ENCODE assay signal across 2 cellular contexts in the genomic region with DNA sequence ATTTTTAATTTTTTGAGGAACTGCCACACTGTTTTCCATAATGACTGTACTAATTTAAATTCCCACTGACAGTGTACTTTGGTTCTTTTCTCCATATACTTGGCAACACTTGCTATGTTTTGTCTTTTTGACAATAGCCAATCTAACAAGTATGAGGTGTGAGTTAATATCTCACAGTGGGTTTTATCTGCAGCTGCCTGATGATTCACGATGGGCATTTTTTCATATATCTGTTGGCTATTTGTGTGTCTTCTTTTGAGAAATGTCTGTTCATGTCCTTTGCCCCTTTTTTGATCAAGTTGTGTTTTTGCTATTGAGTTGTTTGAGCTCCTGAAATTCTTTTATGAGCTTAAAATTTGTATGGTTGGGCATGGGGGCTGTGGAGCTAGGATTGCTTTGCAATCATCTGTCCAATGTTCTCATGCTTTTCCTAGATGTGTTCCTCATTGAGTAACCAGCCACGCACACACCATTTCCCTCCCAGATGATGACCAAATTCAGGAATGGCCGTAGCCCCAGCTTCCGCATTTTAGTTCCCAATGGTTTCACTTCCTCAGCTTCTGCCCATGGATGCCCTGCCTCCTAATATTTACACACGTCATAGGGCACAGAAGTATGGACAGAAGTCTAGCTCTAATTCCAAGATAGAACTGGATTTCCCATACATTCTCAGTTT.
TF ChIP-seq lines count a peak whose summit lies in the region.

No MANE protein-coding gene starts in this region.

TF ChIP-seq in HepG2, 621 proteins besides CTCF, POLR2A, EP300 and RAD21 (continued from another document):
- 0 out of 2 replicates have a peak, but pooled peaks have one; percentile 18 for TF ChIP-seq CREB1 (IDR thresholded peaks at IDR 0.05)
- TF ChIP-seq CREB1 (CRISPR knock-in tag; IDR thresholded peaks at IDR 0.05) = no peak
- TF ChIP-seq ZNF713 (CRISPR knock-in tag; IDR thresholded peaks at IDR 0.05) = no peak
TF ChIP-seq in HepG2: peak in this region for 1.

TF ChIP-seq in WTC11, 78 proteins besides CTCF, POLR2A, EP300 and RAD21 (continued from another document):
- TF ChIP-seq USF1 (CRISPR knock-in tag; IDR thresholded peaks at IDR 0.05) = no peak
- no peak for TF ChIP-seq FOXJ3 (CRISPR knock-in tag; IDR thresholded peaks at IDR 0.05; ENCODE audit: borderline replicate concordance)
- TF ChIP-seq, protein P1, sequence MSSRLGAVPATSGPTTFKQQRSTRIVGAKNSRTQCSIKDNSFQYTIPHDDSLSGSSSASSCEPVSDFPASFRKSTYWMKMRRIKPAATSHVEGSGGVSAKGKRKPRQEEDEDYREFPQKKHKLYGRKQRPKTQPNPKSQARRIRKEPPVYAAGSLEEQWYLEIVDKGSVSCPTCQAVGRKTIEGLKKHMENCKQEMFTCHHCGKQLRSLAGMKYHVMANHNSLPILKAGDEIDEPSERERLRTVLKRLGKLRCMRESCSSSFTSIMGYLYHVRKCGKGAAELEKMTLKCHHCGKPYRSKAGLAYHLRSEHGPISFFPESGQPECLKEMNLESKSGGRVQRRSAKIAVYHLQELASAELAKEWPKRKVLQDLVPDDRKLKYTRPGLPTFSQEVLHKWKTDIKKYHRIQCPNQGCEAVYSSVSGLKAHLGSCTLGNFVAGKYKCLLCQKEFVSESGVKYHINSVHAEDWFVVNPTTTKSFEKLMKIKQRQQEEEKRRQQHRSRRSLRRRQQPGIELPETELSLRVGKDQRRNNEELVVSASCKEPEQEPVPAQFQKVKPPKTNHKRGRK (CRISPR knock-in tag; IDR thresholded peaks at IDR 0.05; ENCODE audit: borderline replicate concordance) = no peak
- no peak for TF ChIP-seq ZBTB21 (CRISPR knock-in tag; IDR thresholded peaks at IDR 0.05; ENCODE audit: borderline replicate concordance)
- no peak for TF ChIP-seq TP53 (CRISPR knock-in tag; IDR thresholded peaks at IDR 0.05)
- no peak for TF ChIP-seq SMAD3 (CRISPR knock-in tag; IDR thresholded peaks at IDR 0.05; ENCODE audit: borderline replicate concordance)
- no peak for TF ChIP-seq E2F4 (CRISPR knock-in tag; IDR thresholded peaks at IDR 0.05; ENCODE audit: borderline replicate concordance, low read depth)
- no peak for TF ChIP-seq NR2C2 (CRISPR knock-in tag; IDR thresholded peaks at IDR 0.05)
- TF ChIP-seq ATF6 (CRISPR knock-in tag; IDR thresholded peaks at IDR 0.05) = no peak
- TF ChIP-seq ATF1 (CRISPR knock-in tag; IDR thresholded peaks at IDR 0.05) = no peak
- no peak for TF ChIP-seq ZBTB43 (CRISPR knock-in tag; IDR thresholded peaks at IDR 0.05)
- TF ChIP-seq AFF4 (CRISPR knock-in tag; IDR thresholded peaks at IDR 0.05; ENCODE audit: borderline replicate concordance) = no peak
- TF ChIP-seq ZNF317 (CRISPR knock-in tag; IDR thresholded peaks at IDR 0.05; ENCODE audit: borderline replicate concordance, low read depth) = no peak
- TF ChIP-seq ARID4B (CRISPR knock-in tag; IDR thresholded peaks at IDR 0.05; ENCODE audit: borderline replicate concordance) = no peak
- TF ChIP-seq NFYB (CRISPR knock-in tag; conservative IDR thresholded peaks at IDR 0.05; ENCODE audit: low read depth) = no peak
- TF ChIP-seq ZSCAN18 (CRISPR knock-in tag; IDR thresholded peaks at IDR 0.05) = no peak
- no peak for TF ChIP-seq ELF4 (CRISPR knock-in tag; IDR thresholded peaks at IDR 0.05; ENCODE audit: low read depth)
